Comparison of ENCODE assay signal across 26 cellular contexts in genomic region chr5:127004721-127005120, GRCh38.
"Had no signal": no experiment of that assay in that cellular context is flagged by ENCODE, and none has a peak within 500 bp of the region (broad histone marks: within the 10 kb centered on the region; RNA-seq: fewer than 3 reads in every experiment).

No MANE protein-coding gene starts in this region.

- H3K27me3 Mint-ChIP-seq: stimulated activated naive CD8-positive, alpha-beta T cell treated with anti-CD3 and anti-CD28 coated beads, Interleukin-15, amount 100 ng/mL, for 72 hours had no signal

- H3K4me3 Mint-ChIP-seq: effector memory CD8-positive, alpha-beta T cell; immature natural killer cell; mesothelial cell of epicardium; natural killer cell; stimulated activated naive CD8-positive, alpha-beta T cell treated with anti-CD3 and anti-CD28 coated beads, Interleukin-15, amount 100 ng/mL, for 72 hours had no signal

- H3K27me3 ChIP-seq: esophagus squamous epithelium, ovary, suprapubic skin, vagina had no signal

- H3K9me3 ChIP-seq: esophagus squamous epithelium, ovary, psoas muscle, suprapubic skin, vagina had no signal

- H3K4me3 ChIP-seq: esophagus squamous epithelium, lung, ovary, psoas muscle, suprapubic skin, vagina had no signal

- H3K27ac Mint-ChIP-seq: effector memory CD8-positive, alpha-beta T cell; immature natural killer cell; mesothelial cell of epicardium; natural killer cell; stimulated activated naive CD8-positive, alpha-beta T cell treated with anti-CD3 and anti-CD28 coated beads, Interleukin-15, amount 100 ng/mL, for 72 hours had no signal

- H3K36me3 Mint-ChIP-seq: mesothelial cell of epicardium, natural killer cell had no signal

- H3K4me1 ChIP-seq: esophagus squamous epithelium, vagina had no signal

- H3K9me3 Mint-ChIP-seq: effector memory CD8-positive, alpha-beta T cell; immature natural killer cell; mesothelial cell of epicardium; natural killer cell; stimulated activated naive CD8-positive, alpha-beta T cell treated with anti-CD3 and anti-CD28 coated beads, Interleukin-15, amount 100 ng/mL, for 72 hours had no signal

- H3K4me1 Mint-ChIP-seq: natural killer cell had no signal

- H3K36me3 ChIP-seq: esophagus squamous epithelium, ovary, suprapubic skin, vagina had no signal

- H3K27ac ChIP-seq: esophagus squamous epithelium, ovary, psoas muscle, suprapubic skin, vagina had no signal

- DNase-seq: cortex of kidney; effector memory CD8-positive, alpha-beta T cell; erythroblast; esophagus squamous epithelium; hypothalamus; immature natural killer cell; islet precursor cell; kidney glomerular epithelial cell; mesenchymal stem cell; natural killer cell; occipital lobe; ovary; posterior cingulate gyrus; psoas muscle; right cardiac atrium; stimulated activated CD4-positive, alpha-beta T cell treated with anti-CD3 and anti-CD28 coated beads, Interleukin-12 subunit alpha, Interleukin-12 subunit beta, amount 100 ng/mL, for 4 hours; stimulated activated CD4-positive, alpha-beta T cell treated with anti-CD3 and anti-CD28 coated beads, Interleukin-1b, Interleukin-23, amount 100 ng/mL, for 48 hours; stimulated activated CD4-positive, alpha-beta T cell treated with anti-CD3 and anti-CD28 coated beads, Interleukin-4, amount 100 ng/mL, for 1 hour; stimulated activated CD8-positive, alpha-beta memory T cell treated with anti-CD3 and anti-CD28 coated beads, Interleukin-4, amount 100 ng/mL, for 48 hours; stimulated activated naive CD4-positive, alpha-beta T cell; stimulated activated naive CD8-positive, alpha-beta T cell treated with anti-CD3 and anti-CD28 coated beads, Interleukin-15, amount 100 ng/mL, for 72 hours; trophoblast cell had no signal

- ATAC-seq: effector memory CD8-positive, alpha-beta T cell; natural killer cell; psoas muscle; right cardiac atrium; stimulated activated naive CD8-positive, alpha-beta T cell treated with anti-CD3 and anti-CD28 coated beads, Interleukin-15, amount 100 ng/mL, for 72 hours had no signal
